ENCODE assay signal across 14 cellular contexts in genomic region chr21:16455978-16456377, GRCh38.
DNase-seq lines count a peak whose midpoint lies in the region; ATAC-seq lines count a peak whose summit lies in the region.
"Had no signal": no experiment of that assay in that cellular context is flagged by ENCODE, and none has a peak within 500 bp of the region (broad histone marks: within the 10 kb centered on the region; RNA-seq: fewer than 3 reads in every experiment).

No MANE protein-coding gene starts in this region.

- H3K36me3 ChIP-seq in HAP-1 (replicated peaks) (no peaks in the 10 kb centered on the region), SJCRH30 (peaks cover 3% of the 10 kb centered on the region; the same call in 1 of the 2 replicates)
- H3K36me3 ChIP-seq: BE2C had no signal

- peak; percentile 23 to 32 for ATAC-seq in left cardiac atrium
- ATAC-seq in HG02973 (IDR thresholded peaks at IDR 0.05; ENCODE audit: unreplicated experiment), result no peak
- ATAC-seq in HG02678 (IDR thresholded peaks at IDR 0.05; ENCODE audit: unreplicated experiment), result no peak
- ATAC-seq in HG03565 (IDR thresholded peaks at IDR 0.05; ENCODE audit: unreplicated experiment), result no peak
- no peak for ATAC-seq in GM21619 (IDR thresholded peaks at IDR 0.05; ENCODE audit: unreplicated experiment)
- ATAC-seq: activated naive CD4-positive, alpha-beta T cell treated with anti-CD3 and anti-CD28 coated beads, Interleukin-2, amount 50 U/mL, for 72 hours; foreskin keratinocyte; left lobe of liver had no signal

- H3K4me3 ChIP-seq in HAP-1 (no peak overlapping the region), SJCRH30 (peak overlapping the region; percentile 43)

- H3K4me1 ChIP-seq in HAP-1 (peaks cover 11% of the 10 kb centered on the region), SJCRH30 (peaks cover 10% of the 10 kb centered on the region)
- H3K4me1 ChIP-seq: foreskin keratinocyte had no signal

- peak overlapping the region; percentile 73 for H3K27ac ChIP-seq in SJCRH30
- H3K27ac ChIP-seq: foreskin keratinocyte had no signal

- H3K27me3 ChIP-seq in HAP-1 (ENCODE audit: low read depth) (no peaks in the 10 kb centered on the region), SJCRH30 (no peaks in the 10 kb centered on the region)
- H3K27me3 ChIP-seq: BE2C, foreskin keratinocyte had no signal

- DNase-seq in HAP-1 (ENCODE audit: low spot score in 2 of 2) (peak; percentile 63 to 86), SJCRH30 (peak; percentile 58 to 73), left cardiac atrium (no peak), pons (ENCODE audit: low spot score) (peak; percentile 94)
- DNase-seq: activated CD8-positive, alpha-beta memory T cell treated with anti-CD3 and anti-CD28 coated beads for 24 hours; BE2C; foreskin keratinocyte; Karpas-422 had no signal

- in situ Hi-C loops in HAP-1 (cut with MboI; ENCODE audit: low sequenced_read_pairs), result no loop called here

- intact Hi-C loops in left cardiac atrium (cut with DNase I), result loop anchor here in 1 of 2 donors (5.0 kb wide), 1 partner anchor 81 kb away; no protein-coding TSS in a partner anchor

- H3K9me3 ChIP-seq in HAP-1 (no peaks in the 10 kb centered on the region), SJCRH30 (replicated peaks) (peaks cover under 1% of the 10 kb centered on the region; the same call in 1 of the 2 replicates)
- H3K9me3 ChIP-seq: BE2C had no signal

Comparison
In these comparisons a context has a peak if more than half of its experiments do, and no peak if none do; other contexts are left out.
1. ATAC-seq: peak in left cardiac atrium (2 of 2); none in HG02973 (single experiment), HG02678 (single experiment), HG03565 (single experiment) and GM21619 (single experiment).